Comparison of ENCODE assay signal across 8 cellular contexts in genomic region chr22:49971232-49972162, GRCh38. TPM values are rescaled to one million over a fixed set of nuclear protein-coding genes. Genes with fewer than 3 reads are reported as not detected.
DNase-seq lines count a peak whose midpoint lies in the region; ATAC-seq, FAIRE-seq and TF ChIP-seq lines count a peak whose summit lies in the region.

No MANE protein-coding gene starts in this region.

- H2AFZ ChIP-seq in neural progenitor cell (replicated peaks), result peak overlapping the region; percentile 69

- peak overlapping the region; percentile 82 to 94 for H3K4me3 Mint-ChIP-seq in activated T-cell treated with anti-CD3 and anti-CD28 coated beads, Interleukin-2, amount 50 U/mL, for 72 hours
- peak overlapping the region; percentile 78 for H3K4me3 Mint-ChIP-seq in neural progenitor cell

- H3K9me3 ChIP-seq in neural progenitor cell (ENCODE audit: low read depth) (no peaks in the 10 kb centered on the region), transverse colon (no peaks in the 10 kb centered on the region)

- TF ChIP-seq POLR2A in transverse colon (IDR thresholded peaks at IDR 0.05), result peak; percentile 63

- WGBS in transverse colon (ENCODE audit: low coverage in 1 of 2), 2 donors, result 9% methylated on average over 61 of the region's 81 CpGs; no CpG with 5 or more reads in 1 of the 2 donors

- no peak overlapping the region for H3K9ac ChIP-seq in neural progenitor cell

- H3K4me1 ChIP-seq in neural progenitor cell (peaks cover 14% of the 10 kb centered on the region), transverse colon (peaks cover 25 to 42% (median 37%) of the 10 kb centered on the region in 4 donors)

- peaks cover 0 to 6% of the 10 kb centered on the region in 2 donors for H3K36me3 Mint-ChIP-seq in activated T-cell treated with anti-CD3 and anti-CD28 coated beads, Interleukin-2, amount 50 U/mL, for 72 hours (ENCODE audit: insufficient read depth in 2 of 2)
- H3K36me3 Mint-ChIP-seq in neural progenitor cell, result peaks cover 2% of the 10 kb centered on the region

- H4K20me1 ChIP-seq in neural progenitor cell (ENCODE audit: low read depth), result peaks cover 14% of the 10 kb centered on the region

- H3K27ac Mint-ChIP-seq in activated T-cell treated with anti-CD3 and anti-CD28 coated beads, Interleukin-2, amount 50 U/mL, for 72 hours, result peak overlapping the region; percentile 91
- H3K27ac Mint-ChIP-seq in neural progenitor cell, result no peak overlapping the region

- no peak overlapping the region for H3K27ac ChIP-seq in neural progenitor cell
- H3K27ac ChIP-seq in transverse colon, result peak overlapping the region; percentile 84 to 92 (median 90)

- TF ChIP-seq EP300 in transverse colon (IDR thresholded peaks at IDR 0.05; ENCODE audit: low read depth), result peak; percentile 92

- H3K4me2 ChIP-seq in neural progenitor cell, result peak overlapping the region; percentile 86

- no peak for FAIRE-seq in RCC 7860 (lab: Jason Lieb, UNC)

- peaks cover 41% of the 10 kb centered on the region for H3K4me1 Mint-ChIP-seq in activated T-cell treated with anti-CD3 and anti-CD28 coated beads, Interleukin-2, amount 50 U/mL, for 72 hours (ENCODE audit: low read depth)
- peaks cover 16% of the 10 kb centered on the region for H3K4me1 Mint-ChIP-seq in neural progenitor cell

- H3K27me3 Mint-ChIP-seq in activated T-cell treated with anti-CD3 and anti-CD28 coated beads, Interleukin-2, amount 50 U/mL, for 72 hours (ENCODE audit: low read depth), result no peaks in the 10 kb centered on the region
- H3K27me3 Mint-ChIP-seq in neural progenitor cell (ENCODE audit: insufficient read depth, low read depth), result peaks cover 14% of the 10 kb centered on the region

- in situ Hi-C loops in transverse colon (cut with MboI; ENCODE audit: low pct_ligation_motif_present in 1 of 4, low pct_unique_long_range_greater_than_20kb in 1 of 4, low sequenced_read_pairs in 3 of 4), result loop anchor here in 1 of 4 donors (25.0 kb wide), 1 partner anchor 109 kb away; the partner anchor contains the start of gene ZBED4

- H3K9me3 Mint-ChIP-seq in activated T-cell treated with anti-CD3 and anti-CD28 coated beads, Interleukin-2, amount 50 U/mL, for 72 hours, result peaks cover 4 to 5% of the 10 kb centered on the region in 2 donors
- no peaks in the 10 kb centered on the region for H3K9me3 Mint-ChIP-seq in neural progenitor cell

- TF ChIP-seq CTCF in fibroblast of villous mesenchyme (IDR thresholded peaks at IDR 0.05; ENCODE audit: insufficient read depth, low read depth, low read length), result no peak
- no peak for TF ChIP-seq CTCF in neural progenitor cell (IDR thresholded peaks at IDR 0.05)
- TF ChIP-seq CTCF in transverse colon (IDR thresholded peaks at IDR 0.05), result no peak

- H3K36me3 ChIP-seq in neural progenitor cell, result no peaks in the 10 kb centered on the region
- no peaks in the 10 kb centered on the region for H3K36me3 ChIP-seq in transverse colon

- H3K27me3 ChIP-seq in neural progenitor cell (peaks cover 42% of the 10 kb centered on the region), transverse colon (no peaks in the 10 kb centered on the region)

- peaks cover 17% of the 10 kb centered on the region for H3F3A ChIP-seq in neural progenitor cell (ENCODE audit: low read depth)

- no peaks in the 10 kb centered on the region for H3K79me2 ChIP-seq in neural progenitor cell (ENCODE audit: low read depth)

- ATAC-seq in GM21717 (IDR thresholded peaks at IDR 0.05; ENCODE audit: unreplicated experiment), result peak; percentile 15
- peak; percentile 41 to 44 for ATAC-seq in activated T-cell treated with anti-CD3 and anti-CD28 coated beads, Interleukin-2, amount 50 U/mL, for 72 hours (replicated peaks in 1 of 2)

- H3K4me3 ChIP-seq in fibroblast of villous mesenchyme (ENCODE audit: low read depth, low read length), result peak overlapping the region; percentile 55
- H3K4me3 ChIP-seq in neural progenitor cell, result peak overlapping the region; percentile 48
- peak overlapping the region; percentile 22 to 55 (median 40) for H3K4me3 ChIP-seq in transverse colon

- DNase-seq in ELF-1 (ENCODE audit: low read depth, low spot score) (peak; percentile 19), LoVo (ENCODE audit: low spot score) (peak; percentile 83), fibroblast of villous mesenchyme (ENCODE audit: low read depth) (peak; percentile 62), neural progenitor cell (ENCODE audit: low spot score) (peak; percentile 64), transverse colon (peak; percentile 92), RCC 7860 (ENCODE audit: low spot score) (no peak)
- DNase-seq in activated T-cell treated with anti-CD3 and anti-CD28 coated beads, Interleukin-2, amount 50 U/mL, for 72 hours, result peak in 1 of 2 donors; percentile 45

- intact Hi-C loops in transverse colon (cut with DNase I; ENCODE audit: low total_unique reads), result no loop called here

RNA-seq across cellular contexts. Expression of gene PIM3, which starts 10.9 kb away (rescaled TPM):
- 100 to 1,000 TPM; 209 to 236 TPM for total RNA-seq in activated T-cell treated with anti-CD3 and anti-CD28 coated beads, Interleukin-2, amount 50 U/mL, for 72 hours
- total RNA-seq in fibroblast of villous mesenchyme (27.7 and 32.0 TPM in 2 replicates), neural progenitor cell (ENCODE audit: low replicate concordance) (15.1 and 37.2 TPM in 2 replicates), transverse colon (100 to 1,000 TPM; 115 to 290 (median 147) TPM)

RNA-seq across cellular contexts. Expression of gene IL17REL, which starts 41.1 kb away (rescaled TPM):
- 1 to 10 TPM in 1 of 2 donors, under 1 TPM in 1; 0.36 to 1.1 TPM for total RNA-seq in activated T-cell treated with anti-CD3 and anti-CD28 coated beads, Interleukin-2, amount 50 U/mL, for 72 hours
- under 0.01 TPM in 1 of 2 replicates, not detected in the other for total RNA-seq in fibroblast of villous mesenchyme
- total RNA-seq in neural progenitor cell (ENCODE audit: low replicate concordance), result 0.15 TPM in 1 of 2 replicates, not detected in the other
- total RNA-seq in transverse colon, result 1 to 10 TPM in 2 of 4 donors, under 1 TPM in 2; 0.32 to 2.2 (median 1.3) TPM

RNA-seq across cellular contexts. Expression of gene CRELD2, which starts 53.1 kb away (rescaled TPM):
- 10 to 100 TPM; 24.4 to 33.2 TPM for total RNA-seq in activated T-cell treated with anti-CD3 and anti-CD28 coated beads, Interleukin-2, amount 50 U/mL, for 72 hours
- 53.1 and 58.9 TPM in 2 replicates for total RNA-seq in fibroblast of villous mesenchyme
- 12.2 and 22.6 TPM in 2 replicates for total RNA-seq in neural progenitor cell (ENCODE audit: low replicate concordance)
- 10 to 100 TPM; 31.0 to 37.9 (median 36.4) TPM for total RNA-seq in transverse colon

RNA-seq across cellular contexts. Expression of gene ALG12, which starts 53.3 kb away (rescaled TPM):
- total RNA-seq in activated T-cell treated with anti-CD3 and anti-CD28 coated beads, Interleukin-2, amount 50 U/mL, for 72 hours, result 10 to 100 TPM; 11.7 to 13.6 TPM
- total RNA-seq in fibroblast of villous mesenchyme (17.1 and 20.3 TPM in 2 replicates), neural progenitor cell (ENCODE audit: low replicate concordance) (4.9 and 14.2 TPM in 2 replicates), transverse colon (10 to 100 TPM; 10.1 to 24.4 (median 18.3) TPM)
